In genomic region chr10:123771877-123772644, GRCh38 we compare ENCODE assay signal across 17 cellular contexts.
DNase-seq lines count a peak whose midpoint lies in the region; ATAC-seq and TF ChIP-seq lines count a peak whose summit lies in the region.
"Had no signal": no experiment of that assay in that cellular context is flagged by ENCODE, and none has a peak within 500 bp of the region (broad histone marks: within the 10 kb centered on the region; RNA-seq: fewer than 3 reads in every experiment).

No MANE protein-coding gene starts in this region.

- H3K4me1 Mint-ChIP-seq in CD8-positive, alpha-beta memory T cell, result peaks cover 0 to 15% (median 5%) of the 10 kb centered on the region in 3 donors
- no peaks in the 10 kb centered on the region for H3K4me1 Mint-ChIP-seq in activated CD8-positive, alpha-beta T cell treated with anti-CD3 and anti-CD28 coated beads, Interleukin-2, amount 10 ng/mL, durations not matched to agents 7 days and 5 days (ENCODE audit: low read depth)
- H3K4me1 Mint-ChIP-seq in immature natural killer cell, result peaks cover 35 to 45% of the 10 kb centered on the region in 2 donors

- no peak for TF ChIP-seq CTCF in thyroid gland (IDR thresholded peaks at IDR 0.05)

- no peak for TF ChIP-seq POLR2A in thyroid gland (IDR thresholded peaks at IDR 0.05)

- peaks cover 5 to 10% of the 10 kb centered on the region in 2 donors for H3K27me3 Mint-ChIP-seq in CD8-positive, alpha-beta memory T cell
- peaks cover 11% of the 10 kb centered on the region for H3K27me3 Mint-ChIP-seq in activated CD8-positive, alpha-beta T cell treated with anti-CD3 and anti-CD28 coated beads, Interleukin-2, amount 10 ng/mL, durations not matched to agents 7 days and 5 days (ENCODE audit: low read depth)
- H3K27me3 Mint-ChIP-seq in immature natural killer cell (ENCODE audit: low read depth in 3 of 3), result peaks cover 33 to 69% (median 51%) of the 10 kb centered on the region in 3 donors

- no peaks in the 10 kb centered on the region for H3K36me3 ChIP-seq in CD8-positive, alpha-beta memory T cell (ENCODE audit: insufficient read depth, low read length)
- no peaks in the 10 kb centered on the region for H3K36me3 ChIP-seq in thyroid gland
- H3K36me3 ChIP-seq: MG63, Peyer's patch had no signal

- no peak for ATAC-seq in activated CD8-positive, alpha-beta T cell treated with anti-CD3 and anti-CD28 coated beads, Interleukin-2, amount 10 ng/mL, durations not matched to agents 7 days and 5 days
- no peak for ATAC-seq in HG02885 (IDR thresholded peaks at IDR 0.05; ENCODE audit: poor library complexity, unreplicated experiment)
- no peak for ATAC-seq in activated CD4-positive, CD25-positive, alpha-beta regulatory T cell treated with anti-CD3 and anti-CD28 coated beads, Interleukin-2, amount 50 U/mL, for 24 hours

- peaks cover 0 to 21% (median 13%) of the 10 kb centered on the region in 5 donors for H3K9me3 Mint-ChIP-seq in CD8-positive, alpha-beta memory T cell
- no peaks in the 10 kb centered on the region for H3K9me3 Mint-ChIP-seq in activated CD8-positive, alpha-beta T cell treated with anti-CD3 and anti-CD28 coated beads, Interleukin-2, amount 10 ng/mL, durations not matched to agents 7 days and 5 days (ENCODE audit: insufficient read depth)
- peaks cover 18 to 31% (median 24%) of the 10 kb centered on the region in 6 donors for H3K9me3 Mint-ChIP-seq in immature natural killer cell
- H3K9me3 Mint-ChIP-seq: H9 had no signal

- CTCF ChIA-PET in CD8-positive, alpha-beta memory T cell (lab: Charles Lee), result no interaction called here
- CTCF ChIA-PET in activated CD8-positive, alpha-beta T cell treated with anti-CD3 and anti-CD28 coated beads, Interleukin-2, amount 10 ng/mL, durations not matched to agents 7 days and 5 days (lab: Charles Lee), result no interaction called here

- POLR2A ChIA-PET in CD8-positive, alpha-beta memory T cell (lab: Charles Lee), result no interaction called here
- POLR2A ChIA-PET in activated CD8-positive, alpha-beta T cell treated with anti-CD3 and anti-CD28 coated beads, Interleukin-2, amount 10 ng/mL, durations not matched to agents 7 days and 5 days (lab: Charles Lee), result no interaction called here

- no peaks in the 10 kb centered on the region for H3K27me3 ChIP-seq in CD8-positive, alpha-beta memory T cell (ENCODE audit: insufficient read depth, low read length, poor library complexity, severe bottlenecking)
- H3K27me3 ChIP-seq in thyroid gland, result no peaks in the 10 kb centered on the region
- H3K27me3 ChIP-seq: MG63, Peyer's patch had no signal

- H3K27ac Mint-ChIP-seq in CD8-positive, alpha-beta memory T cell, result peak overlapping the region in 5 of 8 donors; percentile 8 to 59 (median 50)
- peak overlapping the region; percentile 86 for H3K27ac Mint-ChIP-seq in activated CD8-positive, alpha-beta T cell treated with anti-CD3 and anti-CD28 coated beads, Interleukin-2, amount 10 ng/mL, durations not matched to agents 7 days and 5 days
- peak overlapping the region; percentile 75 to 100 (median 92) for H3K27ac Mint-ChIP-seq in immature natural killer cell
- H3K27ac Mint-ChIP-seq: H9 had no signal

- peak in 2 of 5 donors; percentile 7 to 21 for DNase-seq in CD8-positive, alpha-beta memory T cell
- DNase-seq in CMK (ENCODE audit: low read depth) (peak; percentile 29), immature natural killer cell (peak; percentile 66 to 72 (median 68)), medulla oblongata (ENCODE audit: extremely low spot score) (no peak), thyroid gland (no peak)
- DNase-seq in activated CD8-positive, alpha-beta T cell treated with anti-CD3 and anti-CD28 coated beads, Interleukin-2, amount 10 ng/mL, durations not matched to agents 7 days and 5 days, result no peak
- DNase-seq: EL, H9, MG63, NCI-H1105, NCI-H187 treated with DMSO at 0.1 percent for 48 hours, NCI-H446 treated with DMSO at 0.1 percent for 48 hours, NCI-H774, Peyer's patch, Right ventricle myocardium superior had no signal

- H3K4me3 ChIP-seq in CD8-positive, alpha-beta memory T cell (ENCODE audit: low read length), result no peak overlapping the region
- H3K4me3 ChIP-seq in thyroid gland (replicated peaks in 1 of 3), result no peak overlapping the region
- H3K4me3 ChIP-seq: MG63, Peyer's patch had no signal

- no peaks in the 10 kb centered on the region for H3K4me1 ChIP-seq in CD8-positive, alpha-beta memory T cell (ENCODE audit: insufficient read depth, low read length)
- H3K4me1 ChIP-seq in thyroid gland, result no peaks in the 10 kb centered on the region
- H3K4me1 ChIP-seq: Peyer's patch had no signal

- H3K36me3 Mint-ChIP-seq in CD8-positive, alpha-beta memory T cell, result peaks cover 0 to 2% (median 0%) of the 10 kb centered on the region in 3 donors
- H3K36me3 Mint-ChIP-seq in activated CD8-positive, alpha-beta T cell treated with anti-CD3 and anti-CD28 coated beads, Interleukin-2, amount 10 ng/mL, durations not matched to agents 7 days and 5 days (ENCODE audit: low read depth), result peaks cover 4% of the 10 kb centered on the region
- H3K36me3 Mint-ChIP-seq in immature natural killer cell, result peaks cover 3 to 15% (median 10%) of the 10 kb centered on the region in 3 donors

- peaks cover 21% of the 10 kb centered on the region for H3K9me3 ChIP-seq in CD8-positive, alpha-beta memory T cell (ENCODE audit: low read length)
- no peaks in the 10 kb centered on the region for H3K9me3 ChIP-seq in thyroid gland
- H3K9me3 ChIP-seq: MG63, Peyer's patch had no signal

- H3K27ac ChIP-seq in CD8-positive, alpha-beta memory T cell (ENCODE audit: low read depth, low read length), result no peak overlapping the region
- no peak overlapping the region for H3K27ac ChIP-seq in thyroid gland
- H3K27ac ChIP-seq: Peyer's patch had no signal

- intact Hi-C loops in thyroid gland (cut with DNase I), result no loop called here

- WGBS in thyroid gland, 2 donors, result 83 to 94% methylated on average over 3 of the region's 4 CpGs

- H3K4me3 Mint-ChIP-seq in CD8-positive, alpha-beta memory T cell, result peak overlapping the region in 2 of 7 donors; percentile 51 to 72
- peak overlapping the region; percentile 8 for H3K4me3 Mint-ChIP-seq in activated CD8-positive, alpha-beta T cell treated with anti-CD3 and anti-CD28 coated beads, Interleukin-2, amount 10 ng/mL, durations not matched to agents 7 days and 5 days
- peak overlapping the region; percentile 50 to 95 (median 69) for H3K4me3 Mint-ChIP-seq in immature natural killer cell
- H3K4me3 Mint-ChIP-seq: H9 had no signal

Comparison
In these comparisons a context has a peak if more than half of its experiments do, and no peak if none do; other contexts are left out.
1. DNase-seq: peak in CMK (single experiment) and immature natural killer cell (3 of 3); none in activated CD8-positive, alpha-beta T cell treated with anti-CD3 and anti-CD28 coated beads, Interleukin-2, amount 10 ng/mL, durations not matched to agents 7 days and 5 days (single experiment), medulla oblongata (single experiment) and thyroid gland (0 of 2).
2. Peak in every context shown above with its lines, with median percentiles within 50 percentile points of each other: H3K27ac Mint-ChIP-seq.